In the genomic region with DNA sequence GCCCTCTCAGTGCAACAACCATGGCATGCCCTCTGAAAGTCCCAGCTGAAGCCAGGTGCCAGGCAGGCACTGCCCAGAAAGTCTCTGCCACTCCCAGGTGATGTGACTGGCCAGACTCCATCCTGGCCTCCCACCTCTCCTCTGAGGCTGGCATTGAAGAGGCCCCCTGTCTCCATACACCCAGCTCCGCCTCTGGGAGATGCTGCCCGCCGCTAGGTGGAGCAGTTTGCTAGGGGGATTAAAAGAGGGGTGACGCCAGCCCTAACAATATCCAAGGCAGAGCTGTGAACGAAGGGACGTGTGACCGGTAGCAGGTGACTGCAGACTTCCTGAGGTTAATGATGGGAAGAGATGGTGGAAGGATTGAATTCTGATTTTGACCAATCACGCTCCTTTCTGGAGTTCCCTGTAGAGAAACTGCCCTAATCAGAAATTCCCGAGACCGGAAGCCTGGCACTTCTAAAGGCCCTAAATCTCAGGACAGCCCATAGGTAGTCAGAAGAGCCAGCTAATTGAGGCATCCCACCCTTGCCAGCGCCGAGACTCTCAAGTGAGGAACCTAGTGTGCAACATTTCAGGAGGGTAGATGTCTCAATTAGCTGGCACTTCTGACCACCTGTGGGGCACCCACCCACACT, we compare ENCODE assay signal across 9 cellular contexts. TPM values are rescaled to one million over a fixed set of nuclear protein-coding genes. Genes with fewer than 3 reads are reported as not detected.
A peak's percentile ranks its signal among the peaks of the same experiment; 100 is the strongest.
DNase-seq lines count a peak whose midpoint lies in the region; ATAC-seq, FAIRE-seq and TF ChIP-seq lines count a peak whose summit lies in the region.
"Had no signal": no experiment of that assay in that cellular context is flagged by ENCODE, and none has a peak within 500 bp of the region (broad histone marks: within the 10 kb centered on the region; RNA-seq: fewer than 3 reads in every experiment).

No MANE protein-coding gene starts in this region.

- WGBS in A549 (ENCODE audit: missing lambda C conversion rate): 74% methylated on average over 11 of the region's 12 CpGs
- WGBS in SK-N-SH (ENCODE audit: low lambda C conversion rate): 83% methylated on average over 12 of the region's 12 CpGs

- H3K9ac ChIP-seq in SK-N-SH: no peak overlapping the region

- H3K79me2 ChIP-seq in SK-N-SH (ENCODE audit: insufficient read depth): no peaks in the 10 kb centered on the region

- H3K4me1 ChIP-seq in A549 (peaks cover 12% of the 10 kb centered on the region), ascending aorta (no peaks in the 10 kb centered on the region), SK-N-SH (ENCODE audit: control insufficient read depth in 1 of 2, insufficient read depth in 2 of 2, low read depth in 1 of 2, low read length in 1 of 2) (no peaks in the 10 kb centered on the region)

- H3K36me3 ChIP-seq in ascending aorta (no peaks in the 10 kb centered on the region), SK-N-SH (replicated peaks in 1 of 2; ENCODE audit: control insufficient read depth in 1 of 2, insufficient read depth in 2 of 2, low read length in 1 of 2) (no peaks in the 10 kb centered on the region)

- H3K36me3 Mint-ChIP-seq in T-helper 17 cell (ENCODE audit: low read depth): no peaks in the 10 kb centered on the region

- H3K27me3 ChIP-seq in ascending aorta (no peaks in the 10 kb centered on the region), SK-N-SH (ENCODE audit: insufficient read depth) (no peaks in the 10 kb centered on the region)

- peak; percentile 49 to 85; a peak in 5 of 6 replicates for ATAC-seq in A549
- peak; percentile 47 for ATAC-seq in T-helper 17 cell

- H3K27me3 Mint-ChIP-seq in T-helper 17 cell: peaks cover 19% of the 10 kb centered on the region

- H3K4me1 Mint-ChIP-seq in T-helper 17 cell: no peaks in the 10 kb centered on the region

- TF ChIP-seq RAD21 in A549 (conservative IDR thresholded peaks at IDR 0.05 in 1 of 2, IDR thresholded peaks at IDR 0.05 in 1 of 2): peak in 1 of 2 experiments; percentile 43; a peak in 1 of 5 replicates
- TF ChIP-seq RAD21 in SK-N-SH (IDR thresholded peaks at IDR 0.05; ENCODE audit: low read length): no peak

- H3K9me3 ChIP-seq in A549: no peaks in the 10 kb centered on the region
- H3K9me3 ChIP-seq in T-helper 17 cell (ENCODE audit: control insufficient read depth, low read length, poor library complexity, severe bottlenecking): no peaks in the 10 kb centered on the region
- H3K9me3 ChIP-seq in ascending aorta: no peaks in the 10 kb centered on the region
- no peaks in the 10 kb centered on the region for H3K9me3 ChIP-seq in SK-N-SH

- H2AFZ ChIP-seq in SK-N-SH (ENCODE audit: low read depth): no peak overlapping the region

- H3K27ac ChIP-seq in A549: no peak overlapping the region
- H3K27ac ChIP-seq in ascending aorta: no peak overlapping the region
- H3K27ac ChIP-seq in SK-N-SH (ENCODE audit: low read depth in 2 of 2, low read length in 1 of 2): no peak overlapping the region
- H3K27ac ChIP-seq: skin epidermis had no signal

- no peak for FAIRE-seq in A549 (lab: Jason Lieb, UNC)

- no peaks in the 10 kb centered on the region for H4K20me1 ChIP-seq in SK-N-SH (ENCODE audit: insufficient read depth)

- no peak for TF ChIP-seq POLR2A in A549 (IDR thresholded peaks at IDR 0.05; ENCODE audit: low read length)

- H3F3A ChIP-seq in SK-N-SH (replicated peaks; ENCODE audit: insufficient read depth): no peaks in the 10 kb centered on the region

- H3K9me2 ChIP-seq in SK-N-SH: no peaks in the 10 kb centered on the region

- in situ Hi-C loops in GM13977 (cut with MboI; ENCODE audit: low pct_unique_long_range_greater_than_20kb, low sequenced_read_pairs, unreplicated experiment): loop anchor here (10.0 kb wide), 1 partner anchor 145 kb away; no protein-coding TSS in a partner anchor

- CTCF ChIA-PET in A549 (lab: Yijun Ruan, JAX) (interaction anchor here (0.5 to 21.5 kb wide), 12 partner anchors 10 to 1061 kb away, joined by 3 to 517 read pairs (median 4); no protein-coding TSS in a partner anchor), SK-N-SH (lab: Yijun Ruan, JAX) (interaction anchor here (0.7 to 15.0 kb wide), 2 partner anchors 9 to 148 kb away, joined by 3 to 319 read pairs; no protein-coding TSS in a partner anchor)

- intact Hi-C loops in ascending aorta (cut with DNase I): no loop called here

- TF ChIP-seq CTCF in A549 (IDR thresholded peaks at IDR 0.05) (peak; percentile 50), GM13977 (IDR thresholded peaks at IDR 0.05; ENCODE audit: extremely low read depth, insufficient read depth, missing control alignments) (peak; percentile 64), fibroblast of the aortic adventitia (IDR thresholded peaks at IDR 0.05; ENCODE audit: insufficient read depth, low read length) (peak; percentile 18), ascending aorta (IDR thresholded peaks at IDR 0.05) (peak in 1 of 3 experiments; percentile 22), SK-N-SH (IDR thresholded peaks at IDR 0.05) (no peak)

- TF ChIP-seq EP300 in A549 (IDR thresholded peaks at IDR 0.05): no peak
- TF ChIP-seq EP300 in SK-N-SH (IDR thresholded peaks at IDR 0.05; ENCODE audit: borderline replicate concordance in 1 of 2, low read depth in 1 of 2, low read length in 1 of 2): no peak

- no peak overlapping the region for H3K4me2 ChIP-seq in A549
- no peak overlapping the region for H3K4me2 ChIP-seq in SK-N-SH

- POLR2A ChIA-PET in A549 (lab: Yijun Ruan, JAX): no interaction called here
- POLR2A ChIA-PET in SK-N-SH (lab: Yijun Ruan, JAX): no interaction called here

- H3K4me3 Mint-ChIP-seq in T-helper 17 cell: no peak overlapping the region

- DNase-seq in A549 (ENCODE audit: low read depth in 1 of 2, low spot score in 1 of 2) (no peak), GM13977 (ENCODE audit: low spot score) (no peak), T-helper 17 cell (peak in 1 of 3 donors; percentile 15), fibroblast of the aortic adventitia (ENCODE audit: low read depth) (no peak), C1 segment of cervical spinal cord (lab: John Stamatoyannopoulos, UW) (no peak), ascending aorta (ENCODE audit: low spot score in 2 of 2) (no peak), SK-N-SH (no peak), glomerular visceral epithelial cell (ENCODE audit: extremely low spot score) (no peak)

- no peak overlapping the region for H3K4me3 ChIP-seq in A549
- no peak overlapping the region for H3K4me3 ChIP-seq in fibroblast of the aortic adventitia (ENCODE audit: low read depth, low read length)
- H3K4me3 ChIP-seq in ascending aorta: no peak overlapping the region
- H3K4me3 ChIP-seq in SK-N-SH (ENCODE audit: low read depth in 2 of 2, low read length in 1 of 2): no peak overlapping the region
- H3K4me3 ChIP-seq: skin epidermis had no signal

- no peak overlapping the region for H3K27ac Mint-ChIP-seq in T-helper 17 cell

TF ChIP-seq in A549, 52 proteins besides CTCF, POLR2A, EP300 and RAD21 (continues in another document):
- TF ChIP-seq PHF8 (IDR thresholded peaks at IDR 0.05; ENCODE audit: borderline replicate concordance, low read depth): no peak
- TF ChIP-seq HEYL (CRISPR knock-in tag; IDR thresholded peaks at IDR 0.05): no peak
- TF ChIP-seq JUN (IDR thresholded peaks at IDR 0.05): no peak
- no peak for TF ChIP-seq FOSB (CRISPR knock-in tag; IDR thresholded peaks at IDR 0.05)
- no peak for TF ChIP-seq NR3C1 (IDR thresholded peaks at IDR 0.05)
- no peak for TF ChIP-seq TP53 (CRISPR knock-in tag; IDR thresholded peaks at IDR 0.05)
- no peak for TF ChIP-seq SREBF2 (IDR thresholded peaks at IDR 0.05)

TF ChIP-seq in SK-N-SH, 30 proteins besides CTCF, POLR2A, EP300 and RAD21 (continues in another document):
- TF ChIP-seq NFIC (IDR thresholded peaks at IDR 0.05; ENCODE audit: borderline replicate concordance) (no peak), EZH2phosphoT487 (IDR thresholded peaks at IDR 0.05; ENCODE audit: borderline replicate concordance, low read depth) (no peak), FOXM1 (IDR thresholded peaks at IDR 0.05; ENCODE audit: low read depth) (no peak), TCF12 (IDR thresholded peaks at IDR 0.05) (no peak), SMC3 (IDR thresholded peaks at IDR 0.05; ENCODE audit: low read depth, low read length) (no peak), NRF1 (IDR thresholded peaks at IDR 0.05; ENCODE audit: low read depth, low read length) (no peak), CHD2 (IDR thresholded peaks at IDR 0.05; ENCODE audit: low read length, partially characterized antibody) (no peak), POLR2AphosphoS5 (IDR thresholded peaks at IDR 0.05; ENCODE audit: low read depth, low read length) (no peak)
- TF ChIP-seq, protein P1, sequence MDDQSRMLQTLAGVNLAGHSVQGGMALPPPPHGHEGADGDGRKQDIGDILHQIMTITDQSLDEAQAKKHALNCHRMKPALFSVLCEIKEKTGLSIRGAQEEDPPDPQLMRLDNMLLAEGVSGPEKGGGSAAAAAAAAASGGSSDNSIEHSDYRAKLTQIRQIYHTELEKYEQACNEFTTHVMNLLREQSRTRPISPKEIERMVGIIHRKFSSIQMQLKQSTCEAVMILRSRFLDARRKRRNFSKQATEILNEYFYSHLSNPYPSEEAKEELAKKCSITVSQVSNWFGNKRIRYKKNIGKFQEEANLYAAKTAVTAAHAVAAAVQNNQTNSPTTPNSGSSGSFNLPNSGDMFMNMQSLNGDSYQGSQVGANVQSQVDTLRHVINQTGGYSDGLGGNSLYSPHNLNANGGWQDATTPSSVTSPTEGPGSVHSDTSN (IDR thresholded peaks at IDR 0.05): no peak
- TF ChIP-seq, protein P2, sequence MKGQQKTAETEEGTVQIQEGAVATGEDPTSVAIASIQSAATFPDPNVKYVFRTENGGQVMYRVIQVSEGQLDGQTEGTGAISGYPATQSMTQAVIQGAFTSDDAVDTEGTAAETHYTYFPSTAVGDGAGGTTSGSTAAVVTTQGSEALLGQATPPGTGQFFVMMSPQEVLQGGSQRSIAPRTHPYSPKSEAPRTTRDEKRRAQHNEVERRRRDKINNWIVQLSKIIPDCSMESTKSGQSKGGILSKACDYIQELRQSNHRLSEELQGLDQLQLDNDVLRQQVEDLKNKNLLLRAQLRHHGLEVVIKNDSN (IDR thresholded peaks at IDR 0.05; ENCODE audit: borderline replicate concordance, low read depth): no peak

RNA-seq across cellular contexts. Expression of gene PLEK2, which starts 8.3 kb away (rescaled TPM):
- polyA plus RNA-seq in A549 (2011; rRNA removed) (14.7 and 15.1 TPM in 2 replicates), A549 (2017; fragmentation: RNase III; extraction: RNeasy Plus Mini Kit Qiagen cat#74134 plus additional on column Dnase treatment) (13.0 to 16.1 TPM (median 14.6 TPM) in 3 replicates), SK-N-SH (2012; rRNA removed) (0.11 and 0.56 TPM in 2 replicates)
- polyA plus RNA-seq in A549 (2012; cell fraction: cytosol; rRNA removed): 10.5 and 12.6 TPM in 2 replicates
- 6.6 and 7.9 TPM in 2 replicates for polyA plus RNA-seq in A549 (2012; cell fraction: nucleus; rRNA removed)
- polyA minus RNA-seq in A549 (2011; rRNA and poly(A)+ RNA removed): 7.6 and 7.8 TPM in 2 replicates
- total RNA-seq in T-helper 17 cell (1 to 10 TPM; 1.7 to 2.1 TPM), fibroblast of the aortic adventitia (ENCODE audit: low replicate concordance) (1.8 and 2.8 TPM in 2 replicates), ascending aorta (0.53 TPM)
- 0.15 and 0.16 TPM in 2 replicates for polyA plus RNA-seq in SK-N-SH (2012; cell fraction: cytosol; rRNA removed)
- polyA plus RNA-seq in SK-N-SH (2012; cell fraction: nucleus; rRNA removed): 0.11 and 0.20 TPM in 2 replicates

Comparison
In these comparisons a context has a peak if more than half of its experiments do, and no peak if none do; other contexts are left out.
1. Of the 12 proteins assayed by ChIP-seq in both A549 and SK-N-SH: peak only in A549: CTCF; only in SK-N-SH: none; in both: none; in neither: 10; mixed calls (peak in some experiments, not most) for 1.